ENCODE assay signal across 21 cellular contexts in genomic region chr3:66066963-66067617, GRCh38. TPM values are rescaled to one million over a fixed set of nuclear protein-coding genes. Genes with fewer than 3 reads are reported as not detected.
DNase-seq lines count a peak whose midpoint lies in the region; ATAC-seq and TF ChIP-seq lines count a peak whose summit lies in the region.
"Had no signal": no experiment of that assay in that cellular context is flagged by ENCODE, and none has a peak within 500 bp of the region (broad histone marks: within the 10 kb centered on the region; RNA-seq: fewer than 3 reads in every experiment).

No MANE protein-coding gene starts in this region.

- H3K27ac ChIP-seq in osteoblast (ENCODE audit: low read depth, low read length) (no peak overlapping the region), WERI-Rb-1 (no peak overlapping the region), prostate gland (no peak overlapping the region)
- H3K27ac ChIP-seq: brain microvascular endothelial cell, RWPE1, SK-N-MC, upper lobe of right lung had no signal

- no peak overlapping the region for H3K27ac Mint-ChIP-seq in activated CD8-positive, alpha-beta T cell treated with anti-CD3 and anti-CD28 coated beads for 36 hours
- H3K27ac Mint-ChIP-seq: B cell; memory B cell; T-helper 1 cell treated with Interleukin-12 subunit alpha and Interleukin-12 subunit beta and Interleukin-4 antibody, amounts not matched to agents 30 μg/mL and 1 μg/mL, for 36 hours had no signal

- peaks cover 2% of the 10 kb centered on the region for H3K36me3 Mint-ChIP-seq in activated CD8-positive, alpha-beta T cell treated with anti-CD3 and anti-CD28 coated beads for 36 hours (ENCODE audit: low read depth)

- no peaks in the 10 kb centered on the region for H3K79me2 ChIP-seq in osteoblast (ENCODE audit: insufficient read depth, low read length)

- peaks cover 3% of the 10 kb centered on the region for H3K9me3 Mint-ChIP-seq in activated CD8-positive, alpha-beta T cell treated with anti-CD3 and anti-CD28 coated beads for 36 hours
- H3K9me3 Mint-ChIP-seq: T-helper 1 cell treated with Interleukin-12 subunit alpha and Interleukin-12 subunit beta and Interleukin-4 antibody, amounts not matched to agents 30 μg/mL and 1 μg/mL, for 36 hours had no signal

- peaks cover 1% of the 10 kb centered on the region for H3K27me3 Mint-ChIP-seq in activated CD8-positive, alpha-beta T cell treated with anti-CD3 and anti-CD28 coated beads for 36 hours
- H3K27me3 Mint-ChIP-seq: memory B cell had no signal

- H3K27me3 ChIP-seq in osteoblast (ENCODE audit: insufficient read depth, low read length) (no peaks in the 10 kb centered on the region), WERI-Rb-1 (ENCODE audit: insufficient read depth, low read depth, severe bottlenecking) (no peaks in the 10 kb centered on the region), prostate gland (replicated peaks; ENCODE audit: insufficient read depth) (no peaks in the 10 kb centered on the region)
- H3K27me3 ChIP-seq: brain microvascular endothelial cell, upper lobe of right lung had no signal

- POLR2A ChIA-PET in activated CD8-positive, alpha-beta T cell treated with anti-CD3 and anti-CD28 coated beads for 36 hours (lab: Charles Lee): no interaction called here

- TF ChIP-seq POLR2A in prostate gland (IDR thresholded peaks at IDR 0.05): no peak

- H3K4me1 Mint-ChIP-seq in activated CD8-positive, alpha-beta T cell treated with anti-CD3 and anti-CD28 coated beads for 36 hours (ENCODE audit: low read depth): no peaks in the 10 kb centered on the region
- H3K4me1 Mint-ChIP-seq: B cell, memory B cell had no signal

- no peak overlapping the region for H3K4me3 Mint-ChIP-seq in activated CD8-positive, alpha-beta T cell treated with anti-CD3 and anti-CD28 coated beads for 36 hours
- H3K4me3 Mint-ChIP-seq: activated T-cell treated with anti-CD3 and anti-CD28 coated beads, Interleukin-2, amount 50 U/mL, for 4 hours; B cell; memory B cell; T-helper 1 cell treated with Interleukin-12 subunit alpha and Interleukin-12 subunit beta and Interleukin-4 antibody, amounts not matched to agents 30 μg/mL and 1 μg/mL, for 36 hours had no signal

- no peak for ATAC-seq in activated CD8-positive, alpha-beta T cell treated with anti-CD3 and anti-CD28 coated beads for 36 hours
- ATAC-seq: activated T-cell treated with anti-CD3 and anti-CD28 coated beads, Interleukin-2, amount 50 U/mL, for 4 hours; upper lobe of right lung had no signal

- TF ChIP-seq CTCF in osteoblast (IDR thresholded peaks at IDR 0.05; ENCODE audit: extremely low read depth, low read depth, low read length) (no peak), WERI-Rb-1 (IDR thresholded peaks at IDR 0.05; ENCODE audit: low read depth, low read length) (no peak), prostate gland (IDR thresholded peaks at IDR 0.05) (no peak)
- TF ChIP-seq CTCF in activated CD8-positive, alpha-beta T cell treated with anti-CD3 and anti-CD28 coated beads for 36 hours (IDR thresholded peaks at IDR 0.05): no peak

- no peak overlapping the region for H2AFZ ChIP-seq in osteoblast (ENCODE audit: low read length)

- no peak overlapping the region for H3K4me2 ChIP-seq in osteoblast (ENCODE audit: insufficient read depth, low read length)

- DNase-seq in NCI-H2227 (lab: John Stamatoyannopoulos, UW; ENCODE audit: unreplicated experiment) (peak; percentile 16), NCI-H2227 treated with DMSO at 0.1 percent for 48 hours (lab: John Stamatoyannopoulos, UW) (no peak), NCI-H1436 treated with DMSO at 0.1 percent for 48 hours (lab: John Stamatoyannopoulos, UW) (peak; percentile 29), NCI-H524 treated with DMSO at 0.1 percent for 48 hours (lab: John Stamatoyannopoulos, UW) (peak; percentile 68), osteoblast (ENCODE audit: insufficient read length, low spot score, missing footprints) (peak; percentile 66), WERI-Rb-1 (no peak), prostate gland (ENCODE audit: low spot score) (no peak)
- DNase-seq in activated CD8-positive, alpha-beta T cell treated with anti-CD3 and anti-CD28 coated beads for 36 hours: no peak
- DNase-seq: activated CD4-positive, alpha-beta T cell treated with anti-CD3 and anti-CD28 coated beads for 4 hours; activated T-cell treated with anti-CD3 and anti-CD28 coated beads, Interleukin-2, amount 50 U/mL, for 4 hours; brain microvascular endothelial cell; effector CD4-positive, alpha-beta T cell; foreskin melanocyte; H7; NCI-H446 treated with DMSO at 0.1 percent for 48 hours; upper lobe of right lung had no signal

- no peak overlapping the region for H3K4me3 ChIP-seq in osteoblast (ENCODE audit: insufficient read depth, low read length)
- H3K4me3 ChIP-seq in WERI-Rb-1 (ENCODE audit: low read depth, low read length): no peak overlapping the region
- H3K4me3 ChIP-seq in prostate gland: no peak overlapping the region
- H3K4me3 ChIP-seq: SK-N-MC had no signal

- no peaks in the 10 kb centered on the region for H3K36me3 ChIP-seq in osteoblast (ENCODE audit: insufficient read depth, low read length)
- no peaks in the 10 kb centered on the region for H3K36me3 ChIP-seq in WERI-Rb-1
- no peaks in the 10 kb centered on the region for H3K36me3 ChIP-seq in prostate gland
- H3K36me3 ChIP-seq: brain microvascular endothelial cell, upper lobe of right lung had no signal

- intact Hi-C loops in activated CD8-positive, alpha-beta T cell treated with anti-CD3 and anti-CD28 coated beads for 36 hours (cut with micrococcal nuclease): no loop called here
- intact Hi-C loops in prostate gland (cut with DNase I): no loop called here

- no peaks in the 10 kb centered on the region for H3K4me1 ChIP-seq in osteoblast (ENCODE audit: insufficient read depth, low read length)
- no peaks in the 10 kb centered on the region for H3K4me1 ChIP-seq in prostate gland (replicated peaks)
- H3K4me1 ChIP-seq: upper lobe of right lung had no signal

- H3K9me3 ChIP-seq in osteoblast (ENCODE audit: low read depth, low read length): no peaks in the 10 kb centered on the region
- peaks cover 3% of the 10 kb centered on the region for H3K9me3 ChIP-seq in WERI-Rb-1 (ENCODE audit: severe bottlenecking)
- H3K9me3 ChIP-seq in prostate gland: no peaks in the 10 kb centered on the region
- H3K9me3 ChIP-seq: upper lobe of right lung had no signal

- no peaks in the 10 kb centered on the region for H4K20me1 ChIP-seq in osteoblast (ENCODE audit: insufficient read depth, low read length)

- WGBS in prostate gland: 44% methylated on average over 4 of the region's 4 CpGs

- CTCF ChIA-PET in activated CD8-positive, alpha-beta T cell treated with anti-CD3 and anti-CD28 coated beads for 36 hours (lab: Charles Lee): no interaction called here

RNA-seq across cellular contexts. Expression of gene MAGI1, which starts 28.4 kb away (rescaled TPM):
- total RNA-seq in osteoblast (61.0 and 66.6 TPM in 2 replicates), prostate gland (10 to 100 TPM; 37.5 to 51.6 TPM)
- total RNA-seq in activated CD8-positive, alpha-beta T cell treated with anti-CD3 and anti-CD28 coated beads for 36 hours: under 1 TPM; 0.47 to 0.51 TPM

Comparison
In these comparisons a context has a peak if more than half of its experiments do, and no peak if none do; other contexts are left out.
1. DNase-seq: peak in NCI-H2227 (single experiment), NCI-H1436 treated with DMSO at 0.1 percent for 48 hours (single experiment), NCI-H524 treated with DMSO at 0.1 percent for 48 hours (single experiment) and osteoblast (single experiment); none in NCI-H2227 treated with DMSO at 0.1 percent for 48 hours (single experiment), activated CD8-positive, alpha-beta T cell treated with anti-CD3 and anti-CD28 coated beads for 36 hours (single experiment), WERI-Rb-1 (single experiment) and prostate gland (single experiment).
2. RNA of gene MAGI1, which starts 28.4 kb away (total RNA-seq): 61.0 to 66.6 TPM in osteoblast and 37.5 to 51.6 TPM in prostate gland; 0.47 to 0.51 TPM in activated CD8-positive, alpha-beta T cell treated with anti-CD3 and anti-CD28 coated beads for 36 hours; every median in the first group is over 10 times any median in the second.